In the genomic region with DNA sequence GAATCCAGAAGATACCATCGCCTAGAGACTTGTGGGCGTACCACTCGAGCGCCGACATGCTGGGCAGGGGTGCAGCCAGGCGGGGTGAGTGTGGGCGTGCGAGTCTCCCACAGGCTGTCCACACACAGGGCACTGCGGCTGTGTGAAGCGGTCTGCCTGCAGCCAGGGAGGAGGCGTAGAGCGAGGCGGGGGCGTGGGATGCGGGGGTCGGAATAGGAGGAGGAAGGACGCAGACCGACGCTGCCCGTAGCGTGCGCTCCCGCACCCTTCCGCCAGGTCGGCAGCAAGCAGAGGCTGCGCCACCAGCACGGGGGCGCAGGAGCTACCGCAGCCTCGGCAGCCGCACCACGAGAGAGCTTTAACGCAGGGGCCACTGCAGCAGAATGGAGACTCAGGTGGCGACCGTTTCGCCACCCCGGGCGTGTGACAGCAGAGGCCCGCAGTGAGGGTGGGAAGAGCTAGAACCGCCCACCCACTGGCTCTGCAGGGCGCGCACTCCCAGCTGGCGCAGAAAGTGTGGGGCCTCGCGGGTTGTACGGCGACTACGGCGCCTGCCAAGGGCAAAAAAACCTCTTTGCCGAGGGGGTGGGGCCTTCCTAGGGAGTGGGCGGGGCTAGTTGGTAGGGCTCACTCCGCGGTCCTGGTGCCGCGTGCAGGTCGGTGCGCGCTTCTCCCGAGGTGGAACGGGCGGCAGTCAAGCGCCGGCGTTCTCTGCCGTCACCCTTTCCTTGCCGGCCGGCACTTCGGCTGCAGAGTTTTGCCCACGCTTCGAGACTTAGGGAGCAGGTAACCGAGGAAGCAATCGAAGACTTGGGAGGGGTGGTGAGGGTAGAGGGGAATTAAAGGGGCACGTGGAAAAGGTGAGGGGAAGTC, we compare ENCODE assay signal across 1 cellular context.
TF ChIP-seq lines count a peak whose summit lies in the region.

A gene (minus strand): TSS at position 537 of the 873 bp plus-strand sequence. CDS start 479 bp downstream, at position 58.
A gene with protein sequence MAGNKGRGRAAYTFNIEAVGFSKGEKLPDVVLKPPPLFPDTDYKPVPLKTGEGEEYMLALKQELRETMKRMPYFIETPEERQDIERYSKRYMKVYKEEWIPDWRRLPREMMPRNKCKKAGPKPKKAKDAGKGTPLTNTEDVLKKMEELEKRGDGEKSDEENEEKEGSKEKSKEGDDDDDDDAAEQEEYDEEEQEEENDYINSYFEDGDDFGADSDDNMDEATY (plus strand): TSS at position 630 of the 873 bp plus-strand sequence. CDS start 10,704 bp downstream, outside the sequence.

TF ChIP-seq in WTC11, 78 proteins besides CTCF, POLR2A, EP300 and RAD21 (continued from another document):
- TF ChIP-seq, protein P1, sequence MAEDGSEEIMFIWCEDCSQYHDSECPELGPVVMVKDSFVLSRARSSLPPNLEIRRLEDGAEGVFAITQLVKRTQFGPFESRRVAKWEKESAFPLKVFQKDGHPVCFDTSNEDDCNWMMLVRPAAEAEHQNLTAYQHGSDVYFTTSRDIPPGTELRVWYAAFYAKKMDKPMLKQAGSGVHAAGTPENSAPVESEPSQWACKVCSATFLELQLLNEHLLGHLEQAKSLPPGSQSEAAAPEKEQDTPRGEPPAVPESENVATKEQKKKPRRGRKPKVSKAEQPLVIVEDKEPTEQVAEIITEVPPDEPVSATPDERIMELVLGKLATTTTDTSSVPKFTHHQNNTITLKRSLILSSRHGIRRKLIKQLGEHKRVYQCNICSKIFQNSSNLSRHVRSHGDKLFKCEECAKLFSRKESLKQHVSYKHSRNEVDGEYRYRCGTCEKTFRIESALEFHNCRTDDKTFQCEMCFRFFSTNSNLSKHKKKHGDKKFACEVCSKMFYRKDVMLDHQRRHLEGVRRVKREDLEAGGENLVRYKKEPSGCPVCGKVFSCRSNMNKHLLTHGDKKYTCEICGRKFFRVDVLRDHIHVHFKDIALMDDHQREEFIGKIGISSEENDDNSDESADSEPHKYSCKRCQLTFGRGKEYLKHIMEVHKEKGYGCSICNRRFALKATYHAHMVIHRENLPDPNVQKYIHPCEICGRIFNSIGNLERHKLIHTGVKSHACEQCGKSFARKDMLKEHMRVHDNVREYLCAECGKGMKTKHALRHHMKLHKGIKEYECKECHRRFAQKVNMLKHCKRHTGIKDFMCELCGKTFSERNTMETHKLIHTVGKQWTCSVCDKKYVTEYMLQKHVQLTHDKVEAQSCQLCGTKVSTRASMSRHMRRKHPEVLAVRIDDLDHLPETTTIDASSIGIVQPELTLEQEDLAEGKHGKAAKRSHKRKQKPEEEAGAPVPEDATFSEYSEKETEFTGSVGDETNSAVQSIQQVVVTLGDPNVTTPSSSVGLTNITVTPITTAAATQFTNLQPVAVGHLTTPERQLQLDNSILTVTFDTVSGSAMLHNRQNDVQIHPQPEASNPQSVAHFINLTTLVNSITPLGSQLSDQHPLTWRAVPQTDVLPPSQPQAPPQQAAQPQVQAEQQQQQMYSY (CRISPR knock-in tag; IDR thresholded peaks at IDR 0.05): peak; percentile 24
- TF ChIP-seq ATF1 (CRISPR knock-in tag; IDR thresholded peaks at IDR 0.05) (peak; percentile 61), TP53 (CRISPR knock-in tag; IDR thresholded peaks at IDR 0.05) (peak; percentile 10; the same call in 1 of the 2 replicates), MXD4 (CRISPR knock-in tag; IDR thresholded peaks at IDR 0.05; ENCODE audit: borderline replicate concordance) (no peak), NFATC4 (CRISPR knock-in tag; IDR thresholded peaks at IDR 0.05) (no peak)
- TF ChIP-seq, protein P2, sequence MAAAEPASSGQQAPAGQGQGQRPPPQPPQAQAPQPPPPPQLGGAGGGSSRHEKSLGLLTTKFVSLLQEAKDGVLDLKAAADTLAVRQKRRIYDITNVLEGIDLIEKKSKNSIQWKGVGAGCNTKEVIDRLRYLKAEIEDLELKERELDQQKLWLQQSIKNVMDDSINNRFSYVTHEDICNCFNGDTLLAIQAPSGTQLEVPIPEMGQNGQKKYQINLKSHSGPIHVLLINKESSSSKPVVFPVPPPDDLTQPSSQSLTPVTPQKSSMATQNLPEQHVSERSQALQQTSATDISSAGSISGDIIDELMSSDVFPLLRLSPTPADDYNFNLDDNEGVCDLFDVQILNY (CRISPR knock-in tag; IDR thresholded peaks at IDR 0.05): peak; percentile 75
TF ChIP-seq in WTC11: peak in this region for 36.
